Comparison of ENCODE assay signal across 20 cellular contexts in genomic region chr5:175655411-175655810, GRCh38. TPM values are rescaled to one million over a fixed set of nuclear protein-coding genes. Genes with fewer than 3 reads are reported as not detected.
DNase-seq lines count a peak whose midpoint lies in the region; ATAC-seq and TF ChIP-seq lines count a peak whose summit lies in the region.
"Had no signal": no experiment of that assay in that cellular context is flagged by ENCODE, and none has a peak within 500 bp of the region (broad histone marks: within the 10 kb centered on the region; RNA-seq: fewer than 3 reads in every experiment).

No MANE protein-coding gene starts in this region.

- POLR2A ChIA-PET in activated naive CD8-positive, alpha-beta T cell treated with anti-CD3 and anti-CD28 coated beads, Interleukin-2, amount 10 ng/mL, durations not matched to agents 7 days and 5 days (lab: Charles Lee): interaction anchor here (1.2 to 1.3 kb wide), 2 partner anchors 22 to 121 kb away, joined by 3 to 5 read pairs; no protein-coding TSS in a partner anchor

- WGBS in thyroid gland, 2 donors: 42% methylated on average over 2 of the region's 2 CpGs

- no peaks in the 10 kb centered on the region for H3K27me3 ChIP-seq in thyroid gland
- H3K27me3 ChIP-seq: cardiac muscle cell, SJCRH30 had no signal

- no peak for TF ChIP-seq CTCF in thyroid gland (IDR thresholded peaks at IDR 0.05)

- H3K36me3 ChIP-seq in thyroid gland: no peaks in the 10 kb centered on the region
- H3K36me3 ChIP-seq: cardiac muscle cell, HAP-1, SJCRH30 had no signal

- H3K27ac ChIP-seq in thyroid gland: no peak overlapping the region
- H3K27ac ChIP-seq: cardiac muscle cell, psoas muscle, SJCRH30 had no signal

- peak overlapping the region; percentile 1 for H3K4me3 Mint-ChIP-seq in activated naive CD4-positive, alpha-beta T cell treated with anti-CD3 and anti-CD28 coated beads, Interleukin-2, amount 10 ng/mL, durations not matched to agents 7 days and 5 days
- peak overlapping the region; percentile 9 for H3K4me3 Mint-ChIP-seq in activated naive CD8-positive, alpha-beta T cell treated with anti-CD3 and anti-CD28 coated beads, Interleukin-2, amount 10 ng/mL, durations not matched to agents 7 days and 5 days
- H3K4me3 Mint-ChIP-seq: activated CD8-positive, alpha-beta memory T cell treated with anti-CD3 and anti-CD28 coated beads, Interleukin-2, amount 10 ng/mL, durations not matched to agents 7 days and 5 days; stimulated activated naive B cell treated with anti-CD40 and anti-IgM and Interleukin-4, amounts not matched to agents 10 μg/mL and 1 μg/mL and 100 μg/mL, for 72 hours had no signal

- no peak for TF ChIP-seq POLR2A in thyroid gland (IDR thresholded peaks at IDR 0.05)

- intact Hi-C loops in thyroid gland (cut with DNase I): no loop called here
- intact Hi-C loops in sciatic nerve (cut with DNase I): no loop called here

- H3K36me3 Mint-ChIP-seq in activated naive CD4-positive, alpha-beta T cell treated with anti-CD3 and anti-CD28 coated beads, Interleukin-2, amount 10 ng/mL, durations not matched to agents 7 days and 5 days: peaks cover 29% of the 10 kb centered on the region
- peaks cover 30% of the 10 kb centered on the region for H3K36me3 Mint-ChIP-seq in activated naive CD8-positive, alpha-beta T cell treated with anti-CD3 and anti-CD28 coated beads, Interleukin-2, amount 10 ng/mL, durations not matched to agents 7 days and 5 days

- H3K4me1 ChIP-seq in thyroid gland: peaks cover 23 to 45% of the 10 kb centered on the region in 2 donors
- H3K4me1 ChIP-seq: HAP-1, psoas muscle, SJCRH30 had no signal

- H3K4me3 ChIP-seq in thyroid gland (replicated peaks in 1 of 3): no peak overlapping the region
- H3K4me3 ChIP-seq: cardiac muscle cell, HAP-1, K562, lung, psoas muscle, SJCRH30 had no signal

- H3K9me3 Mint-ChIP-seq in activated naive CD4-positive, alpha-beta T cell treated with anti-CD3 and anti-CD28 coated beads, Interleukin-2, amount 10 ng/mL, durations not matched to agents 7 days and 5 days: peaks cover 15% of the 10 kb centered on the region
- H3K9me3 Mint-ChIP-seq in activated naive CD8-positive, alpha-beta T cell treated with anti-CD3 and anti-CD28 coated beads, Interleukin-2, amount 10 ng/mL, durations not matched to agents 7 days and 5 days: peaks cover 9% of the 10 kb centered on the region

- no peak for DNase-seq in activated naive CD4-positive, alpha-beta T cell treated with anti-CD3 and anti-CD28 coated beads, Interleukin-2, amount 10 ng/mL, durations not matched to agents 7 days and 5 days
- DNase-seq in activated naive CD4-positive, alpha-beta T cell treated with anti-CD3 and anti-CD28 coated beads, Interleukin-2, amount 50 U/mL, for 16 hours: no peak
- DNase-seq in NCI-H82 treated with DMSO at 0.1 percent for 48 hours (lab: John Stamatoyannopoulos, UW; ENCODE audit: unreplicated experiment) (peak; percentile 69), thyroid gland (peak; percentile 24 to 43), sciatic nerve (ENCODE audit: low spot score) (no peak)
- no peak for DNase-seq in activated naive CD8-positive, alpha-beta T cell treated with anti-CD3 and anti-CD28 coated beads, Interleukin-2, amount 10 ng/mL, durations not matched to agents 7 days and 5 days
- DNase-seq in stimulated activated CD4-positive, alpha-beta T cell treated with anti-CD3 and anti-CD28 coated beads, Interleukin-12 subunit alpha, Interleukin-12 subunit beta, amount 100 ng/mL, for 4 hours: no peak
- DNase-seq: activated CD8-positive, alpha-beta memory T cell treated with anti-CD3 and anti-CD28 coated beads, Interleukin-2, amount 10 ng/mL, durations not matched to agents 7 days and 5 days; anterior cingulate cortex; dermis blood vessel endothelial cell; NCI-H2227 treated with DMSO at 0.1 percent for 48 hours; psoas muscle; stimulated activated naive B cell treated with anti-CD40 and anti-IgM and Interleukin-4, amounts not matched to agents 10 μg/mL and 1 μg/mL and 100 μg/mL, for 72 hours; T-helper 9 cell had no signal

- H3K27me3 Mint-ChIP-seq in activated naive CD4-positive, alpha-beta T cell treated with anti-CD3 and anti-CD28 coated beads, Interleukin-2, amount 10 ng/mL, durations not matched to agents 7 days and 5 days: peaks cover 4% of the 10 kb centered on the region
- peaks cover 7% of the 10 kb centered on the region for H3K27me3 Mint-ChIP-seq in activated naive CD8-positive, alpha-beta T cell treated with anti-CD3 and anti-CD28 coated beads, Interleukin-2, amount 10 ng/mL, durations not matched to agents 7 days and 5 days

- H3K27ac Mint-ChIP-seq in activated naive CD4-positive, alpha-beta T cell treated with anti-CD3 and anti-CD28 coated beads, Interleukin-2, amount 10 ng/mL, durations not matched to agents 7 days and 5 days: peak overlapping the region; percentile 91
- peak overlapping the region; percentile 18 for H3K27ac Mint-ChIP-seq in activated naive CD8-positive, alpha-beta T cell treated with anti-CD3 and anti-CD28 coated beads, Interleukin-2, amount 10 ng/mL, durations not matched to agents 7 days and 5 days
- H3K27ac Mint-ChIP-seq: activated CD8-positive, alpha-beta memory T cell treated with anti-CD3 and anti-CD28 coated beads, Interleukin-2, amount 10 ng/mL, durations not matched to agents 7 days and 5 days; stimulated activated naive B cell treated with anti-CD40 and anti-IgM and Interleukin-4, amounts not matched to agents 10 μg/mL and 1 μg/mL and 100 μg/mL, for 72 hours had no signal

- peaks cover 94% of the 10 kb centered on the region for H3K4me1 Mint-ChIP-seq in activated naive CD4-positive, alpha-beta T cell treated with anti-CD3 and anti-CD28 coated beads, Interleukin-2, amount 10 ng/mL, durations not matched to agents 7 days and 5 days
- H3K4me1 Mint-ChIP-seq in activated naive CD8-positive, alpha-beta T cell treated with anti-CD3 and anti-CD28 coated beads, Interleukin-2, amount 10 ng/mL, durations not matched to agents 7 days and 5 days: peaks cover 80% of the 10 kb centered on the region

- H3K9me3 ChIP-seq in thyroid gland: no peaks in the 10 kb centered on the region
- H3K9me3 ChIP-seq: HAP-1, SJCRH30 had no signal

- no peak for ATAC-seq in activated naive CD8-positive, alpha-beta T cell treated with anti-CD3 and anti-CD28 coated beads, Interleukin-2, amount 10 ng/mL, durations not matched to agents 7 days and 5 days (ENCODE audit: low read depth)
- no peak for ATAC-seq in sciatic nerve
- ATAC-seq in HG03571 (IDR thresholded peaks at IDR 0.05; ENCODE audit: unreplicated experiment): no peak
- ATAC-seq: activated CD8-positive, alpha-beta memory T cell treated with anti-CD3 and anti-CD28 coated beads, Interleukin-2, amount 10 ng/mL, durations not matched to agents 7 days and 5 days; stimulated activated naive B cell treated with anti-CD40 and anti-IgM and Interleukin-4, amounts not matched to agents 10 μg/mL and 1 μg/mL and 100 μg/mL, for 72 hours had no signal

- CTCF ChIA-PET in activated naive CD4-positive, alpha-beta T cell treated with anti-CD3 and anti-CD28 coated beads, Interleukin-2, amount 10 ng/mL, durations not matched to agents 7 days and 5 days (lab: Charles Lee): interaction anchor here (1.1 to 3.2 kb wide), 4 partner anchors 39 to 126 kb away, joined by 3 to 28 read pairs (median 4); no protein-coding TSS in a partner anchor

RNA-seq across cellular contexts. Expression of gene HRH2, which starts 2.5 kb away (rescaled TPM):
- total RNA-seq in activated naive CD8-positive, alpha-beta T cell treated with anti-CD3 and anti-CD28 coated beads, Interleukin-2, amount 10 ng/mL, durations not matched to agents 7 days and 5 days: 10 to 100 TPM; 26.8 to 29.0 TPM
- total RNA-seq in thyroid gland (1 to 10 TPM in 2 of 4 donors, under 1 TPM in 2; 0.44 to 2.3 (median 1.4) TPM), sciatic nerve (4.3 TPM)
- total RNA-seq: dermis blood vessel endothelial cell, K562, SJCRH30 had no signal

Comparison
In these comparisons a context has a peak if more than half of its experiments do, and no peak if none do; other contexts are left out.
1. DNase-seq: peak in NCI-H82 treated with DMSO at 0.1 percent for 48 hours (single experiment) and thyroid gland (2 of 2); none in activated naive CD4-positive, alpha-beta T cell treated with anti-CD3 and anti-CD28 coated beads, Interleukin-2, amount 10 ng/mL, durations not matched to agents 7 days and 5 days (single experiment), activated naive CD4-positive, alpha-beta T cell treated with anti-CD3 and anti-CD28 coated beads, Interleukin-2, amount 50 U/mL, for 16 hours (single experiment), activated naive CD8-positive, alpha-beta T cell treated with anti-CD3 and anti-CD28 coated beads, Interleukin-2, amount 10 ng/mL, durations not matched to agents 7 days and 5 days (single experiment), stimulated activated CD4-positive, alpha-beta T cell treated with anti-CD3 and anti-CD28 coated beads, Interleukin-12 subunit alpha, Interleukin-12 subunit beta, amount 100 ng/mL, for 4 hours (single experiment) and sciatic nerve (single experiment).